Comparison of ENCODE assay signal across 8 cellular contexts in genomic region chr17:7889166-7889584, GRCh38. TPM values are rescaled to one million over a fixed set of nuclear protein-coding genes. Genes with fewer than 3 reads are reported as not detected.
DNase-seq lines count a peak whose midpoint lies in the region; ATAC-seq, FAIRE-seq and TF ChIP-seq lines count a peak whose summit lies in the region.

No MANE protein-coding gene starts in this region.

- intact Hi-C loops in OCI-LY7 (cut with micrococcal nuclease; ENCODE audit: unreplicated experiment): loop anchor here (5.0 kb wide), 1 partner anchor 228 kb away; the partner anchor contains the start of gene ALOXE3
- intact Hi-C loops in Right ventricle myocardium inferior (cut with DNase I): loop anchor here (2.0 kb wide), 2 partner anchors 26 to 30 kb away; partner anchors contain the start of gene CYB5D1
- intact Hi-C loops in pancreas (cut with DNase I): no loop called here

- no peak overlapping the region for H2AFZ ChIP-seq in OCI-LY7 (ENCODE audit: low read length)

- H3K4me1 ChIP-seq in OCI-LY7 (ENCODE audit: insufficient read depth, low read length, poor library complexity, severe bottlenecking) (peaks cover 17% of the 10 kb centered on the region), pancreas (peaks cover 21 to 29% (median 25%) of the 10 kb centered on the region in 3 donors)

- WGBS in pancreas, 2 donors: 10 to 13% methylated on average over 4 of the region's 4 CpGs

- DNase-seq in AG10803 (ENCODE audit: low read depth) (peak; percentile 94), HK-2 (ENCODE audit: unreplicated experiment) (peak; percentile 89), OCI-LY7 (ENCODE audit: low spot score) (no peak), amniotic stem cell (lab: John Stamatoyannopoulos, UW) (peak; percentile 61), Right ventricle myocardium inferior (ENCODE audit: missing footprints) (peak; percentile 98), pancreas (peak; percentile 99 to 100 (median 100)), cortex of kidney (lab: John Stamatoyannopoulos, UW) (no peak)

- H3K79me2 ChIP-seq in OCI-LY7 (ENCODE audit: insufficient read depth, low read depth, low read length): peaks cover 40% of the 10 kb centered on the region

- H3K27ac ChIP-seq in OCI-LY7 (ENCODE audit: low read depth, low read length, poor library complexity, severe bottlenecking) (no peak overlapping the region), pancreas (peak overlapping the region; percentile 80 to 97 (median 88))

- H3K36me3 ChIP-seq in OCI-LY7 (ENCODE audit: insufficient read depth, low read length): peaks cover 44% of the 10 kb centered on the region
- peaks cover 0 to 7% (median 0%) of the 10 kb centered on the region in 3 donors for H3K36me3 ChIP-seq in pancreas

- POLR2A ChIA-PET in OCI-LY7 (lab: Charles Lee): no interaction called here

- FAIRE-seq in pancreas (lab: Jason Lieb, UNC): peak; percentile 84

- H3K9me3 ChIP-seq in OCI-LY7 (ENCODE audit: low read length) (no peaks in the 10 kb centered on the region), pancreas (no peaks in the 10 kb centered on the region)

- H3K4me3 ChIP-seq in AG10803 (ENCODE audit: low read length) (peak overlapping the region; percentile 30), OCI-LY7 (ENCODE audit: low read depth, low read length, poor library complexity, severe bottlenecking) (no peak overlapping the region), pancreas (no peak overlapping the region)

- TF ChIP-seq CTCF in AG10803 (conservative IDR thresholded peaks at IDR 0.05; ENCODE audit: low read length) (peak; percentile 44), OCI-LY7 (conservative IDR thresholded peaks at IDR 0.05; ENCODE audit: low read length) (no peak), pancreas (IDR thresholded peaks at IDR 0.05) (peak; percentile 27 to 64 (median 47))

- no TSS peak for BruUV-seq in OCI-LY7 (replicated peaks; lab: Mats Ljungman, UMichigan)

- CTCF ChIA-PET in OCI-LY7 (lab: Charles Lee; ENCODE audit: unreplicated experiment): no interaction called here

- H3K9me2 ChIP-seq in OCI-LY7 (ENCODE audit: insufficient read depth, low read length): no peaks in the 10 kb centered on the region

- 0 out of 2 replicates have a peak, but pooled peaks cover 5% of the 10 kb centered on the region for H4K20me1 ChIP-seq in OCI-LY7 (ENCODE audit: insufficient read depth, low read length)

- H3K4me2 ChIP-seq in OCI-LY7 (ENCODE audit: low read length): peak overlapping the region; percentile 97; the same call in 1 of the 2 replicates

- peak; percentile 82 for ATAC-seq in Right ventricle myocardium inferior
- ATAC-seq in pancreas: peak; percentile 68 to 83 (median 76)
- no peak for ATAC-seq in HG03378 (IDR thresholded peaks at IDR 0.05; ENCODE audit: unreplicated experiment)

- no peaks in the 10 kb centered on the region for H3K27me3 ChIP-seq in pancreas

RNA-seq across cellular contexts. Expression of gene CHD3, which starts 0.6 kb away (rescaled TPM):
- total RNA-seq in OCI-LY7 (2014; rRNA removed; shearing (Covaris generic)): 42.5 and 59.6 TPM in 2 replicates
- 124 and 126 TPM in 2 replicates for total RNA-seq in OCI-LY7 (2022)
- total RNA-seq in Right ventricle myocardium inferior: 18.0 TPM
- 100 to 1,000 TPM in 1 of 6 donors, 10 to 100 TPM in 5; 35.9 to 101 (median 43.1) TPM for total RNA-seq in pancreas
- 100 to 1,000 TPM; 117 to 143 TPM for polyA plus RNA-seq in pancreas

RNA-seq across cellular contexts. Expression of gene RNF227, which starts 26.9 kb away (rescaled TPM):
- total RNA-seq in OCI-LY7 (2014; rRNA removed; shearing (Covaris generic)): 3.8 and 9.6 TPM in 2 replicates
- total RNA-seq in OCI-LY7 (2022) (4.7 and 5.8 TPM in 2 replicates), Right ventricle myocardium inferior (0.70 TPM), pancreas (1 to 10 TPM; 1.2 to 2.8 (median 2.0) TPM)
- 1 to 10 TPM; 1.6 to 3.0 TPM for polyA plus RNA-seq in pancreas

RNA-seq across cellular contexts. Expression of gene CYB5D1, which starts 31.4 kb away (rescaled TPM):
- total RNA-seq in OCI-LY7 (2014; rRNA removed; shearing (Covaris generic)): 16.9 and 18.1 TPM in 2 replicates
- total RNA-seq in OCI-LY7 (2022): 19.3 and 24.8 TPM in 2 replicates
- 21.7 TPM for total RNA-seq in Right ventricle myocardium inferior
- total RNA-seq in pancreas: 10 to 100 TPM in 1 of 6 donors, 1 to 10 TPM in 5; 5.0 to 10.5 (median 8.4) TPM
- polyA plus RNA-seq in pancreas: 1 to 10 TPM; 4.9 to 8.5 TPM

RNA-seq across cellular contexts. Expression of gene NAA38, which starts 31.8 kb away (rescaled TPM):
- total RNA-seq in OCI-LY7 (2014; rRNA removed; shearing (Covaris generic)): 168 and 205 TPM in 2 replicates
- 149 and 153 TPM in 2 replicates for total RNA-seq in OCI-LY7 (2022)
- total RNA-seq in Right ventricle myocardium inferior: 105 TPM
- total RNA-seq in pancreas: 10 to 100 TPM; 20.1 to 29.6 (median 26.6) TPM
- 10 to 100 TPM; 75.7 to 87.2 TPM for polyA plus RNA-seq in pancreas

RNA-seq across cellular contexts. Expression of gene TMEM88, which starts 34.3 kb away (rescaled TPM):
- total RNA-seq in OCI-LY7 (2014; rRNA removed; shearing (Covaris generic)): 0.41 TPM in 1 of 2 replicates, not detected in the other
- total RNA-seq in OCI-LY7 (2022): 3.8 and 4.0 TPM in 2 replicates
- 35.4 TPM for total RNA-seq in Right ventricle myocardium inferior
- total RNA-seq in pancreas: 1 to 10 TPM; 2.1 to 4.2 (median 2.4) TPM
- polyA plus RNA-seq in pancreas: 10 to 100 TPM; 21.6 to 28.5 TPM

Comparison
In these comparisons a context has a peak if more than half of its experiments do, and no peak if none do; other contexts are left out.
1. DNase-seq: peak in AG10803 (single experiment), HK-2 (single experiment), amniotic stem cell (single experiment), Right ventricle myocardium inferior (single experiment) and pancreas (6 of 6); none in OCI-LY7 (single experiment) and cortex of kidney (single experiment).
2. intact Hi-C loops: an anchor here in OCI-LY7 (5.0 kb wide) and Right ventricle myocardium inferior (2.0 kb wide); none called in pancreas.